Comparison of ENCODE assay signal across 13 cellular contexts in the genomic region with DNA sequence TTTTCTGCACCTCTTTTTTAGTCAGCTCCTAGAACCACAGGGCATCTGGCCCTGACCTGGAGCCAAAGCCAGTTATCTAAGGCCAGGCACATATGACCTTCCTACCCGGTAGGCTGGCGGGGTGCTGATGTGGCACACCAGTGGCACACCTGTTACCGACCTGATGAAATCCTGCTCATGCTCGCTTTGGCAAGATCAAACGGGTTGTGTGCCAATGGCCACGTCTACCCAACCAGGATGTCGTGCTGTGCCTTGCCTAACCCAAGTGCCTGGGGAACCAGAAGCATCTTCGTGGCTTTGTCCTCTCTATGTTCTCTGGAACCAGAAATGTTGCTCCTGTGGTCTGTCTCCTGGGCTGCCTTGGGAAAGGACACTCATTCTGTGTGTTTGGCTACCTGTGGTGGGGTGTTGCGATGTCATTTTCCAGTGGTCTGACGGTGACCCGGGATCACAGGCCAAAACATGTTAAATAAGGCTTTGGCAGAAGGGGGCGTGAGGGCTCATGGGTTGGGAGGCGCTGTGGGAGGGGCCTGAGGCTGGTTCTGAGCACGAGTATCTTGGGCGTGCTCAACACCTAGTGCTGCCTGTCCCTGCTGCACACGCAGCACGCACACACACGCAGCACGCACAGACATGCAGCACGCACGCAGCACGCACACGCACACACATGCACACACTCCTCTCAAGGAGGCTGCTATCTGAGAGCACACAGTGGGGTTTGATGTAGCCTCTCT. TPM values are rescaled to one million over a fixed set of nuclear protein-coding genes. Genes with fewer than 3 reads are reported as not detected.
A peak's percentile ranks its signal among the peaks of the same experiment; 100 is the strongest.
DNase-seq lines count a peak whose midpoint lies in the region; TF ChIP-seq lines count a peak whose summit lies in the region.
"Had no signal": no experiment of that assay in that cellular context is flagged by ENCODE, and none has a peak within 500 bp of the region (broad histone marks: within the 10 kb centered on the region; RNA-seq: fewer than 3 reads in every experiment).

No MANE protein-coding gene starts in this region.

- H3K4me3 Mint-ChIP-seq in CD4-positive, alpha-beta memory T cell = no peak overlapping the region
- H3K4me3 Mint-ChIP-seq in HFFc6 (peak overlapping the region; percentile 7; the same call in 1 of the 2 replicates), endodermal cell (no peak overlapping the region), nephron progenitor cell (no peak overlapping the region)
- H3K4me3 Mint-ChIP-seq: T-helper 2 cell treated with Interferon-gamma antibody and Interleukin-4, amounts not matched to agents 5 μg/mL and 100 μg/mL, for 36 hours had no signal

- no peaks in the 10 kb centered on the region for H3K4me1 ChIP-seq in CD4-positive, alpha-beta memory T cell (ENCODE audit: insufficient read depth, low read length)
- H3K4me1 ChIP-seq in endodermal cell (ENCODE audit: control insufficient read depth, insufficient read depth, low read length) (no peaks in the 10 kb centered on the region), transverse colon (peaks cover 0 to 10% (median 4%) of the 10 kb centered on the region in 4 donors)
- H3K4me1 ChIP-seq: lower lobe of right lung had no signal

- H3K9me3 ChIP-seq in CD4-positive, alpha-beta memory T cell (ENCODE audit: control insufficient read depth in 1 of 2, low read length in 2 of 2) = no peaks in the 10 kb centered on the region
- H3K9me3 ChIP-seq in endodermal cell (ENCODE audit: control insufficient read depth, low read length) (no peaks in the 10 kb centered on the region), transverse colon (no peaks in the 10 kb centered on the region)
- H3K9me3 ChIP-seq: lower lobe of right lung had no signal

- no peak for TF ChIP-seq CTCF in HFFc6 (IDR thresholded peaks at IDR 0.05)
- TF ChIP-seq CTCF in endodermal cell (conservative IDR thresholded peaks at IDR 0.05) = no peak
- TF ChIP-seq CTCF in nephron progenitor cell (IDR thresholded peaks at IDR 0.05) = no peak
- no peak for TF ChIP-seq CTCF in transverse colon (IDR thresholded peaks at IDR 0.05)

- H3K36me3 ChIP-seq in CD4-positive, alpha-beta memory T cell (ENCODE audit: insufficient read depth, low read length) = peaks cover 50% of the 10 kb centered on the region
- H3K36me3 ChIP-seq in endodermal cell (ENCODE audit: control insufficient read depth, insufficient read depth, low read length) = peaks cover 72% of the 10 kb centered on the region
- H3K36me3 ChIP-seq in transverse colon = peaks cover 0 to 45% (median 20%) of the 10 kb centered on the region in 4 donors

- intact Hi-C loops in CD4-positive, alpha-beta memory T cell (cut with micrococcal nuclease) = no loop called here
- intact Hi-C loops in transverse colon (cut with DNase I; ENCODE audit: low total_unique reads) = no loop called here

- in situ Hi-C loops in transverse colon (cut with MboI; ENCODE audit: low pct_ligation_motif_present in 1 of 4, low pct_unique_long_range_greater_than_20kb in 1 of 4, low sequenced_read_pairs in 3 of 4) = loop anchor here in 1 of 4 donors (25.0 kb wide), 1 partner anchor 103 kb away; a partner anchor contains a TSS

- no peak overlapping the region for H3K9ac ChIP-seq in endodermal cell (ENCODE audit: extremely low read depth, low read length, poor library complexity, severe bottlenecking)

- no peaks in the 10 kb centered on the region for H3K27me3 Mint-ChIP-seq in CD4-positive, alpha-beta memory T cell
- H3K27me3 Mint-ChIP-seq in HFFc6 (ENCODE audit: insufficient read depth) (peaks cover 8% of the 10 kb centered on the region), endodermal cell (ENCODE audit: insufficient read depth) (no peaks in the 10 kb centered on the region), nephron progenitor cell (ENCODE audit: low read depth, poor library complexity) (peaks cover 2% of the 10 kb centered on the region)

- TF ChIP-seq POLR2A in transverse colon (IDR thresholded peaks at IDR 0.05) = no peak

- H3K9me3 Mint-ChIP-seq in CD4-positive, alpha-beta memory T cell = peaks cover 0 to 2% (median 0%) of the 10 kb centered on the region in 8 donors
- H3K9me3 Mint-ChIP-seq in HFFc6 = no peaks in the 10 kb centered on the region
- H3K9me3 Mint-ChIP-seq in endodermal cell = no peaks in the 10 kb centered on the region
- no peaks in the 10 kb centered on the region for H3K9me3 Mint-ChIP-seq in nephron progenitor cell
- H3K9me3 Mint-ChIP-seq: T-helper 2 cell treated with Interferon-gamma antibody and Interleukin-4, amounts not matched to agents 5 μg/mL and 100 μg/mL, for 36 hours had no signal

- CTCF ChIA-PET in CD4-positive, alpha-beta memory T cell (lab: Charles Lee; ENCODE audit: partially characterized antibody) = no interaction called here

- H3K36me3 Mint-ChIP-seq in CD4-positive, alpha-beta memory T cell = peaks cover 44 to 81% of the 10 kb centered on the region in 2 donors
- H3K36me3 Mint-ChIP-seq in HFFc6 (ENCODE audit: low read depth) (peaks cover 24% of the 10 kb centered on the region), endodermal cell (ENCODE audit: low read depth) (peaks cover 57% of the 10 kb centered on the region), nephron progenitor cell (ENCODE audit: low read depth) (peaks cover 41% of the 10 kb centered on the region)

- no peak for DNase-seq in CD4-positive, alpha-beta memory T cell
- DNase-seq in HFFc6 (no peak), endodermal cell (peak; percentile 72), nephron progenitor cell (no peak), NCI-H446 treated with DMSO at 0.1 percent for 48 hours (lab: John Stamatoyannopoulos, UW) (no peak), NCI-H1694 treated with DMSO at 0.1 percent for 48 hours (lab: John Stamatoyannopoulos, UW) (no peak), transverse colon (no peak)
- DNase-seq in stimulated activated CD4-positive, alpha-beta T cell treated with anti-CD3 and anti-CD28 coated beads, Interleukin-12 subunit alpha, Interleukin-12 subunit beta, amount 100 ng/mL, for 4 hours = no peak
- DNase-seq: lower lobe of right lung; NCI-H226; stimulated activated CD4-positive, alpha-beta T cell treated with anti-CD3 and anti-CD28 coated beads, Interleukin-4, amount 100 ng/mL, for 4 hours had no signal

- peak overlapping the region in 5 of 7 donors; percentile 36 to 71 (median 62) for H3K27ac Mint-ChIP-seq in CD4-positive, alpha-beta memory T cell
- H3K27ac Mint-ChIP-seq in HFFc6 (peak overlapping the region; percentile 66), endodermal cell (peak overlapping the region; percentile 72), nephron progenitor cell (peak overlapping the region; percentile 87)
- H3K27ac Mint-ChIP-seq: T-helper 2 cell treated with Interferon-gamma antibody and Interleukin-4, amounts not matched to agents 5 μg/mL and 100 μg/mL, for 36 hours had no signal

- no peaks in the 10 kb centered on the region for H3K4me1 Mint-ChIP-seq in CD4-positive, alpha-beta memory T cell
- peaks cover 16% of the 10 kb centered on the region for H3K4me1 Mint-ChIP-seq in HFFc6 (ENCODE audit: low read depth)
- peaks cover 3% of the 10 kb centered on the region for H3K4me1 Mint-ChIP-seq in endodermal cell
- H3K4me1 Mint-ChIP-seq in nephron progenitor cell = peaks cover 12% of the 10 kb centered on the region

- H3K27ac ChIP-seq in CD4-positive, alpha-beta memory T cell (ENCODE audit: low read depth, low read length) = no peak overlapping the region
- H3K27ac ChIP-seq in endodermal cell (ENCODE audit: low read depth, low read length) (no peak overlapping the region), transverse colon (no peak overlapping the region)
- H3K27ac ChIP-seq: C4-2B, lower lobe of right lung had no signal

- no peak for TF ChIP-seq EP300 in transverse colon (IDR thresholded peaks at IDR 0.05; ENCODE audit: low read depth)

- WGBS in endodermal cell (ENCODE audit: insufficient coverage in 1 of 2, insufficient read length in 1 of 2), 2 experiments = 90 to 91% methylated on average over 19 to 23 of the region's 23 CpGs
- WGBS in transverse colon (ENCODE audit: low coverage in 1 of 2), 2 donors = 81% methylated on average over 23 of the region's 23 CpGs; no CpG with 5 or more reads in 1 of the 2 donors

- H3K27me3 ChIP-seq in CD4-positive, alpha-beta memory T cell (ENCODE audit: insufficient read depth, low read length) = no peaks in the 10 kb centered on the region
- H3K27me3 ChIP-seq in endodermal cell (ENCODE audit: control insufficient read depth, insufficient read depth, low read length, poor library complexity, severe bottlenecking) (no peaks in the 10 kb centered on the region), transverse colon (no peaks in the 10 kb centered on the region)

- H3K4me3 ChIP-seq in CD4-positive, alpha-beta memory T cell (ENCODE audit: low read length in 2 of 2) = no peak overlapping the region
- H3K4me3 ChIP-seq in endodermal cell (ENCODE audit: low read length) (no peak overlapping the region), transverse colon (no peak overlapping the region)
- H3K4me3 ChIP-seq: lower lobe of right lung had no signal

- POLR2A ChIA-PET in CD4-positive, alpha-beta memory T cell (lab: Charles Lee; ENCODE audit: partially characterized antibody) = interaction anchor here (1.0 kb wide), 1 partner anchor 19 kb away, joined by 3 read pairs; no protein-coding TSS in a partner anchor

RNA-seq across cellular contexts. Expression of a gene that starts 27.9 kb away (rescaled TPM):
- 10 to 100 TPM; 77.1 to 83.4 TPM for total RNA-seq in CD4-positive, alpha-beta memory T cell
- 10 to 100 TPM in 1 of 2 donors, 1 to 10 TPM in 1; 7.0 to 20.2 TPM for polyA plus RNA-seq in CD4-positive, alpha-beta memory T cell
- total RNA-seq in HFFc6 (2021; fragmentation: NEBNext Ultra II Directional; extraction: Animal tissue kit (Norgen Biotek cat#: 25700)) = 10 to 100 TPM; 74.9 to 93.1 (median 86.4) TPM
- 10 to 100 TPM; 71.5 to 77.1 TPM for total RNA-seq in endodermal cell
- polyA plus RNA-seq in endodermal cell (2013, experiment 1 of 2) = 62.9 TPM
- polyA plus RNA-seq in endodermal cell (2013, experiment 2 of 2) = 60.4 TPM
- total RNA-seq in transverse colon = 10 to 100 TPM; 14.5 to 42.6 (median 31.3) TPM

RNA-seq across cellular contexts. Expression of a gene that starts 28.4 kb away (rescaled TPM):
- 10 to 100 TPM; 62.1 to 66.9 TPM for total RNA-seq in CD4-positive, alpha-beta memory T cell
- polyA plus RNA-seq in CD4-positive, alpha-beta memory T cell = 10 to 100 TPM; 37.4 to 49.4 TPM
- 10 to 100 TPM; 42.1 to 53.9 (median 47.0) TPM for total RNA-seq in HFFc6 (2021; fragmentation: NEBNext Ultra II Directional; extraction: Animal tissue kit (Norgen Biotek cat#: 25700))
- total RNA-seq in endodermal cell = 10 to 100 TPM; 57.8 to 68.1 TPM
- polyA plus RNA-seq in endodermal cell (2013, experiment 1 of 2) = 41.3 TPM
- 38.5 TPM for polyA plus RNA-seq in endodermal cell (2013, experiment 2 of 2)
- total RNA-seq in transverse colon = 100 to 1,000 TPM in 1 of 4 donors, 10 to 100 TPM in 3; 50.1 to 224 (median 68.8) TPM
